Comparison of ENCODE assay signal across 1 cellular context in the genomic region with DNA sequence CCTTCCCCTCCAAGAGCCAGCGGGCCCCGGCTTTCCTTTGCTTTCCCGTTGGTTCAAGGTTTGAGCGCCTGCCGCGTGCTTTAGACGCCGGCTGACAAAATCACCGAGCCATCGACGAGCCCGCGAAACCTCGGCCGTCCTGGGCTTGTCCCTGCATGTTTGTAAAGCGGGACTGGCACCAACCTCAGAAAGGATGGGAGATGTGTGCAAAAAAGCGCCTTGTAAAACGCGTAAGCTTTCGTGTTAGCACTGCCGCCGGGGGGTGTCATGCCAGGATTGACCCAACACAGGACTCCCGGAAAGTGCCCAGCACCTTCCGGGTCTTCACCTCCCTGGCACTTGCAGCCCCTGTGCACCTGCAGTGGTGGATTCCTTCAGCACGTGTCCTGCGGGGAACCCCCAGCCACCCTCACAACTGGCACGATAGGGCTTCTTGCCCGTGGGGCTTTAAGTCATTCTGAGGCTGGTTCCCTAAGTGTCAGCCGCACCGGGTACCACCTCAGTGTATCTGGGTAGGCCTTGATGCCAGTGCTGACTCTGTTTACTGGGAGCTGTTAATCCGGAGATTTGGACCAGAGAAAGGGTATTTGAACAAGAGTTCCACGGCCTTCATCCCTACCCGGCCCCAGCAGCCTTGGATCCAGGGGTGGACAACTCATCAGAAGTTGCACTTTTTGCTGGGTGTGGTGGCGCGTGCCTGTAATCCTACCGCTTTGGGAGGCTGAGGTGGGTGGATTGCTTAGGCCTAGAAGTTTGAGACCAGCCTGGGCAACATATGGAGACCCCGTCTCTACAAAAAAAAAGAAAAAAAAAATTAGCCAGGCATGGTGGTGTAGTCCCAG.
TF ChIP-seq lines count a peak whose summit lies in the region.

No MANE protein-coding gene starts in this region.

TF ChIP-seq in K562, 482 proteins besides CTCF, POLR2A, EP300 and RAD21 (continued from another document):
- TF ChIP-seq, protein P1, sequence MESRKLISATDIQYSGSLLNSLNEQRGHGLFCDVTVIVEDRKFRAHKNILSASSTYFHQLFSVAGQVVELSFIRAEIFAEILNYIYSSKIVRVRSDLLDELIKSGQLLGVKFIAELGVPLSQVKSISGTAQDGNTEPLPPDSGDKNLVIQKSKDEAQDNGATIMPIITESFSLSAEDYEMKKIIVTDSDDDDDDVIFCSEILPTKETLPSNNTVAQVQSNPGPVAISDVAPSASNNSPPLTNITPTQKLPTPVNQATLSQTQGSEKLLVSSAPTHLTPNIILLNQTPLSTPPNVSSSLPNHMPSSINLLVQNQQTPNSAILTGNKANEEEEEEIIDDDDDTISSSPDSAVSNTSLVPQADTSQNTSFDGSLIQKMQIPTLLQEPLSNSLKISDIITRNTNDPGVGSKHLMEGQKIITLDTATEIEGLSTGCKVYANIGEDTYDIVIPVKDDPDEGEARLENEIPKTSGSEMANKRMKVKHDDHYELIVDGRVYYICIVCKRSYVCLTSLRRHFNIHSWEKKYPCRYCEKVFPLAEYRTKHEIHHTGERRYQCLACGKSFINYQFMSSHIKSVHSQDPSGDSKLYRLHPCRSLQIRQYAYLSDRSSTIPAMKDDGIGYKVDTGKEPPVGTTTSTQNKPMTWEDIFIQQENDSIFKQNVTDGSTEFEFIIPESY (CRISPR knock-in tag; IDR thresholded peaks at IDR 0.05), result peak; percentile 76
- TF ChIP-seq XRCC5 (IDR thresholded peaks at IDR 0.05; ENCODE audit: low read depth, low read length), result 0 out of 2 replicates have a peak, but pooled peaks have one; percentile 14
- TF ChIP-seq MYC (IDR thresholded peaks at IDR 0.05; ENCODE audit: low read depth, low read length), result no peak
- TF ChIP-seq MYC (CRISPR knock-in tag; IDR thresholded peaks at IDR 0.05; ENCODE audit: borderline replicate concordance, low read depth), result peak; percentile 39; the same call in 1 of the 2 replicates
